Comparison of ENCODE assay signal across 8 cellular contexts in genomic region chr1:44798481-44799365, GRCh38. TPM values are rescaled to one million over a fixed set of nuclear protein-coding genes. Genes with fewer than 3 reads are reported as not detected.
A peak's percentile ranks its signal among the peaks of the same experiment; 100 is the strongest.
DNase-seq lines count a peak whose midpoint lies in the region; ATAC-seq and TF ChIP-seq lines count a peak whose summit lies in the region.

No MANE protein-coding gene starts in this region.

- peaks cover 27 to 43% (median 32%) of the 10 kb centered on the region in 3 donors for H3K4me1 Mint-ChIP-seq in T-cell

- H3K36me3 ChIP-seq in thoracic aorta, result peaks cover 12% of the 10 kb centered on the region

- peak; percentile 20 for DNase-seq in activated T-cell treated with anti-CD3 and anti-CD28 coated beads, Interleukin-2, amount 50 U/mL, for 1 hour
- DNase-seq in activated T-cell treated with anti-CD3 and anti-CD28 coated beads for 4 hours (no peak), T-cell (no peak), thoracic aorta (ENCODE audit: low spot score) (no peak), SKM-1 (lab: John Stamatoyannopoulos, UW; ENCODE audit: unreplicated experiment) (no peak), NOMO-1 treated with dmso at 0.1 percent for 144 hours (lab: John Stamatoyannopoulos, UW; ENCODE audit: unreplicated experiment) (no peak)

- H3K27ac ChIP-seq in layer of hippocampus (ENCODE audit: low read depth, low read length) (peak overlapping the region; percentile 31), thoracic aorta (peak overlapping the region; percentile 97 to 99)

- no peaks in the 10 kb centered on the region for H3K9me3 ChIP-seq in thoracic aorta

- H3K27me3 ChIP-seq in layer of hippocampus (ENCODE audit: control insufficient read depth, insufficient read depth, low read length) (no peaks in the 10 kb centered on the region), thoracic aorta (replicated peaks; ENCODE audit: insufficient read depth) (no peaks in the 10 kb centered on the region)

- no peak overlapping the region for H3K4me3 ChIP-seq in thoracic aorta

- peak overlapping the region in 1 of 3 donors; percentile 83 for H3K4me3 Mint-ChIP-seq in T-cell

- ATAC-seq in T-cell (replicated peaks in 1 of 4) (no peak), thoracic aorta (ENCODE audit: insufficient number of reproducible peaks, low FRiP score, low read depth) (no peak), HG03135 (IDR thresholded peaks at IDR 0.05; ENCODE audit: unreplicated experiment) (no peak)

- H3K36me3 Mint-ChIP-seq in T-cell, result peaks cover 20% of the 10 kb centered on the region

- peaks cover 17 to 26% of the 10 kb centered on the region in 2 donors for H3K4me1 ChIP-seq in thoracic aorta (ENCODE audit: control insufficient read depth in 1 of 2, low read depth in 2 of 2)

- TF ChIP-seq CTCF in thoracic aorta (IDR thresholded peaks at IDR 0.05), result no peak

- H3K9me3 Mint-ChIP-seq in T-cell, result no peaks in the 10 kb centered on the region

- CTCF ChIA-PET in T-cell (lab: Charles Lee), result no interaction called here

- no peaks in the 10 kb centered on the region for H3K27me3 Mint-ChIP-seq in T-cell

- H3K27ac Mint-ChIP-seq in T-cell, result peak overlapping the region; percentile 54 to 99

- POLR2A ChIA-PET in T-cell (lab: Charles Lee), result interaction anchor here in 1 of 2 donors (0.9 to 2.7 kb wide), 2 partner anchors 10 to 20 kb away, joined by 3 to 22 read pairs; partner anchors contain the start of gene BTBD19

RNA-seq across cellular contexts. Expression of gene PLK3, which starts 1.5 kb away (rescaled TPM):
- total RNA-seq in T-cell, result 100 to 1,000 TPM; 124 to 453 (median 136) TPM
- total RNA-seq in thoracic aorta, result 100 to 1,000 TPM; 103 to 142 TPM

RNA-seq across cellular contexts. Expression of gene DYNLT4, which starts 8.4 kb away (rescaled TPM):
- total RNA-seq in T-cell (1 to 10 TPM in 2 of 5 donors, under 1 TPM in 2, not detected in 1; 0.36 to 4.3 (median 2.3) TPM), thoracic aorta (not detected)

RNA-seq across cellular contexts. Expression of gene BTBD19, which starts 9.6 kb away (rescaled TPM):
- total RNA-seq in T-cell, result 10 to 100 TPM; 10.1 to 56.7 (median 11.5) TPM
- 10 to 100 TPM; 18.8 to 53.6 TPM for total RNA-seq in thoracic aorta

RNA-seq across cellular contexts. Expression of gene BEST4, which starts 10.8 kb away (rescaled TPM):
- total RNA-seq in T-cell (1 to 10 TPM in 4 of 5 donors, under 1 TPM in 1; 0.75 to 2.4 (median 1.6) TPM), thoracic aorta (1 to 10 TPM in 1 of 2 donors, not detected in 1; 4.1 TPM)

RNA-seq across cellular contexts. Expression of gene RPS8, which starts 23.4 kb away (rescaled TPM):
- 1,000 to 10,000 TPM; 2,713 to 2,895 (median 2,873) TPM for total RNA-seq in T-cell
- 1,000 to 10,000 TPM; 1,019 to 1,075 TPM for total RNA-seq in thoracic aorta
